Comparison of ENCODE assay signal across 1 cellular context in genomic region chr2:113756088-113757058, GRCh38.
A peak's percentile ranks its signal among the peaks of the same experiment; 100 is the strongest.
TF ChIP-seq lines count a peak whose summit lies in the region.

Gene SLC35F5 (minus strand): TSS chr2:113756642. CDS start chr2:113756409, 233 bp downstream.

TF ChIP-seq in HepG2, 621 proteins besides CTCF, POLR2A, EP300 and RAD21 (continued from another document and continues in another):
- TF ChIP-seq MLX (CRISPR knock-in tag; IDR thresholded peaks at IDR 0.05) (no peak; the same call in 1 of the 2 replicates), ZNF737 (CRISPR knock-in tag; IDR thresholded peaks at IDR 0.05; ENCODE audit: borderline replicate concordance) (no peak; the same call in 1 of the 2 replicates), JDP2 (CRISPR knock-in tag; IDR thresholded peaks at IDR 0.05; ENCODE audit: borderline replicate concordance) (no peak; the same call in 1 of the 2 replicates), ZBTB21 (CRISPR knock-in tag; IDR thresholded peaks at IDR 0.05) (peak; percentile 61), MAZ (IDR thresholded peaks at IDR 0.05; ENCODE audit: borderline replicate concordance, low read depth, low read length) (peak; percentile 75), MAZ (CRISPR knock-in tag; IDR thresholded peaks at IDR 0.05; ENCODE audit: low read depth) (peak; percentile 96), ZMYM2 (CRISPR knock-in tag; IDR thresholded peaks at IDR 0.05) (no peak), ZNF776 (CRISPR knock-in tag; IDR thresholded peaks at IDR 0.05) (peak; percentile 92; the same call in 1 of the 2 replicates), ATAD3A (CRISPR knock-in tag; IDR thresholded peaks at IDR 0.05) (0 out of 2 replicates have a peak, but pooled peaks have one; percentile 47), ZNF232 (CRISPR knock-in tag; IDR thresholded peaks at IDR 0.05; ENCODE audit: borderline replicate concordance) (peak; percentile 92), ETV6 (CRISPR knock-in tag; conservative IDR thresholded peaks at IDR 0.05) (peak; percentile 87; the same call in 1 of the 2 replicates), ZNF280B (CRISPR knock-in tag; IDR thresholded peaks at IDR 0.05; ENCODE audit: borderline replicate concordance) (peak; percentile 99), TAF1 (CRISPR knock-in tag; IDR thresholded peaks at IDR 0.05) (peak; percentile 99), NFIB (CRISPR knock-in tag; IDR thresholded peaks at IDR 0.05; ENCODE audit: borderline replicate concordance) (no peak), IKZF1 (IDR thresholded peaks at IDR 0.05) (no peak), ZZZ3 (CRISPR knock-in tag; IDR thresholded peaks at IDR 0.05; ENCODE audit: borderline replicate concordance) (peak; percentile 91), ZSCAN25 (CRISPR knock-in tag; IDR thresholded peaks at IDR 0.05) (peak; percentile 79; the same call in 1 of the 2 replicates), CREB1 (IDR thresholded peaks at IDR 0.05) (peak; percentile 99), CREB1 (CRISPR knock-in tag; IDR thresholded peaks at IDR 0.05) (peak; percentile 96), ZNF362 (CRISPR knock-in tag; IDR thresholded peaks at IDR 0.05; ENCODE audit: borderline replicate concordance) (no peak; the same call in 1 of the 2 replicates), HNRNPL (IDR thresholded peaks at IDR 0.05; ENCODE audit: low read depth, low read length) (0 out of 2 replicates have a peak, but pooled peaks have one; percentile 58), ARNT (IDR thresholded peaks at IDR 0.05) (no peak), KAT8 (CRISPR knock-in tag; IDR thresholded peaks at IDR 0.05) (peak; percentile 98), ZNF3 (CRISPR knock-in tag; IDR thresholded peaks at IDR 0.05) (no peak), ZNF781 (CRISPR knock-in tag; IDR thresholded peaks at IDR 0.05; ENCODE audit: borderline replicate concordance, not compliant biosample characterization) (peak; percentile 76), ATF5 (CRISPR knock-in tag; IDR thresholded peaks at IDR 0.05; ENCODE audit: low read depth) (peak; percentile 92; the same call in 1 of the 2 replicates), ZNF761 (CRISPR knock-in tag; conservative IDR thresholded peaks at IDR 0.05) (peak; percentile 95), THAP7 (CRISPR knock-in tag; IDR thresholded peaks at IDR 0.05) (peak; percentile 96), HCFC1 (IDR thresholded peaks at IDR 0.05; ENCODE audit: low read depth, low read length) (peak; percentile 78), NFKB2 (CRISPR knock-in tag; IDR thresholded peaks at IDR 0.05; ENCODE audit: borderline replicate concordance) (peak; percentile 82), ZBTB3 (CRISPR knock-in tag; IDR thresholded peaks at IDR 0.05; ENCODE audit: borderline replicate concordance, low read depth) (peak; percentile 93), EZH2 (conservative IDR thresholded peaks at IDR 0.05; ENCODE audit: low read depth, low read length) (no peak), MTA1 (CRISPR knock-in tag; IDR thresholded peaks at IDR 0.05; ENCODE audit: borderline replicate concordance) (peak; percentile 90; the same call in 1 of the 2 replicates), REPIN1 (CRISPR knock-in tag; IDR thresholded peaks at IDR 0.05; ENCODE audit: borderline replicate concordance, low read depth) (no peak; the same call in 1 of the 2 replicates), KDM4B (CRISPR knock-in tag; IDR thresholded peaks at IDR 0.05) (peak; percentile 72; the same call in 1 of the 2 replicates)
- TF ChIP-seq, protein P1, sequence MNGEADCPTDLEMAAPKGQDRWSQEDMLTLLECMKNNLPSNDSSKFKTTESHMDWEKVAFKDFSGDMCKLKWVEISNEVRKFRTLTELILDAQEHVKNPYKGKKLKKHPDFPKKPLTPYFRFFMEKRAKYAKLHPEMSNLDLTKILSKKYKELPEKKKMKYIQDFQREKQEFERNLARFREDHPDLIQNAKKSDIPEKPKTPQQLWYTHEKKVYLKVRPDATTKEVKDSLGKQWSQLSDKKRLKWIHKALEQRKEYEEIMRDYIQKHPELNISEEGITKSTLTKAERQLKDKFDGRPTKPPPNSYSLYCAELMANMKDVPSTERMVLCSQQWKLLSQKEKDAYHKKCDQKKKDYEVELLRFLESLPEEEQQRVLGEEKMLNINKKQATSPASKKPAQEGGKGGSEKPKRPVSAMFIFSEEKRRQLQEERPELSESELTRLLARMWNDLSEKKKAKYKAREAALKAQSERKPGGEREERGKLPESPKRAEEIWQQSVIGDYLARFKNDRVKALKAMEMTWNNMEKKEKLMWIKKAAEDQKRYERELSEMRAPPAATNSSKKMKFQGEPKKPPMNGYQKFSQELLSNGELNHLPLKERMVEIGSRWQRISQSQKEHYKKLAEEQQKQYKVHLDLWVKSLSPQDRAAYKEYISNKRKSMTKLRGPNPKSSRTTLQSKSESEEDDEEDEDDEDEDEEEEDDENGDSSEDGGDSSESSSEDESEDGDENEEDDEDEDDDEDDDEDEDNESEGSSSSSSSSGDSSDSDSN (CRISPR knock-in tag; IDR thresholded peaks at IDR 0.05), result peak; percentile 99
- TF ChIP-seq, protein P2, sequence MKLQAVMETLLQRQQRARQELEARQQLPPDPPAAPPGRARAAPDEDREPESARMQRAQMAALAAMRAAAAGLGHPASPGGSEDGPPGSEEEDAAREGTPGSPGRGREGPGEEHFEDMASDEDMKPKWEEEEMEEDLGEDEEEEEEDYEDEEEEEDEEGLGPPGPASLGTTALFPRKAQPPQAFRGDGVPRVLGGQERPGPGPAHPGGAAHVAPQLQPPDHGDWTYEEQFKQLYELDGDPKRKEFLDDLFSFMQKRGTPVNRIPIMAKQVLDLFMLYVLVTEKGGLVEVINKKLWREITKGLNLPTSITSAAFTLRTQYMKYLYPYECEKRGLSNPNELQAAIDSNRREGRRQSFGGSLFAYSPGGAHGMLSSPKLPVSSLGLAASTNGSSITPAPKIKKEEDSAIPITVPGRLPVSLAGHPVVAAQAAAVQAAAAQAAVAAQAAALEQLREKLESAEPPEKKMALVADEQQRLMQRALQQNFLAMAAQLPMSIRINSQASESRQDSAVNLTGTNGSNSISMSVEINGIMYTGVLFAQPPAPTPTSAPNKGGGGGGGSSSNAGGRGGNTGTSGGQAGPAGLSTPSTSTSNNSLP (IDR thresholded peaks at IDR 0.05; ENCODE audit: low read depth, low read length), result peak; percentile 16; the same call in 1 of the 2 replicates
- TF ChIP-seq, protein P3, sequence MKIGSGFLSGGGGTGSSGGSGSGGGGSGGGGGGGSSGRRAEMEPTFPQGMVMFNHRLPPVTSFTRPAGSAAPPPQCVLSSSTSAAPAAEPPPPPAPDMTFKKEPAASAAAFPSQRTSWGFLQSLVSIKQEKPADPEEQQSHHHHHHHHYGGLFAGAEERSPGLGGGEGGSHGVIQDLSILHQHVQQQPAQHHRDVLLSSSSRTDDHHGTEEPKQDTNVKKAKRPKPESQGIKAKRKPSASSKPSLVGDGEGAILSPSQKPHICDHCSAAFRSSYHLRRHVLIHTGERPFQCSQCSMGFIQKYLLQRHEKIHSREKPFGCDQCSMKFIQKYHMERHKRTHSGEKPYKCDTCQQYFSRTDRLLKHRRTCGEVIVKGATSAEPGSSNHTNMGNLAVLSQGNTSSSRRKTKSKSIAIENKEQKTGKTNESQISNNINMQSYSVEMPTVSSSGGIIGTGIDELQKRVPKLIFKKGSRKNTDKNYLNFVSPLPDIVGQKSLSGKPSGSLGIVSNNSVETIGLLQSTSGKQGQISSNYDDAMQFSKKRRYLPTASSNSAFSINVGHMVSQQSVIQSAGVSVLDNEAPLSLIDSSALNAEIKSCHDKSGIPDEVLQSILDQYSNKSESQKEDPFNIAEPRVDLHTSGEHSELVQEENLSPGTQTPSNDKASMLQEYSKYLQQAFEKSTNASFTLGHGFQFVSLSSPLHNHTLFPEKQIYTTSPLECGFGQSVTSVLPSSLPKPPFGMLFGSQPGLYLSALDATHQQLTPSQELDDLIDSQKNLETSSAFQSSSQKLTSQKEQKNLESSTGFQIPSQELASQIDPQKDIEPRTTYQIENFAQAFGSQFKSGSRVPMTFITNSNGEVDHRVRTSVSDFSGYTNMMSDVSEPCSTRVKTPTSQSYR (CRISPR knock-in tag; IDR thresholded peaks at IDR 0.05; ENCODE audit: borderline replicate concordance), result peak; percentile 88
- TF ChIP-seq, protein P4, sequence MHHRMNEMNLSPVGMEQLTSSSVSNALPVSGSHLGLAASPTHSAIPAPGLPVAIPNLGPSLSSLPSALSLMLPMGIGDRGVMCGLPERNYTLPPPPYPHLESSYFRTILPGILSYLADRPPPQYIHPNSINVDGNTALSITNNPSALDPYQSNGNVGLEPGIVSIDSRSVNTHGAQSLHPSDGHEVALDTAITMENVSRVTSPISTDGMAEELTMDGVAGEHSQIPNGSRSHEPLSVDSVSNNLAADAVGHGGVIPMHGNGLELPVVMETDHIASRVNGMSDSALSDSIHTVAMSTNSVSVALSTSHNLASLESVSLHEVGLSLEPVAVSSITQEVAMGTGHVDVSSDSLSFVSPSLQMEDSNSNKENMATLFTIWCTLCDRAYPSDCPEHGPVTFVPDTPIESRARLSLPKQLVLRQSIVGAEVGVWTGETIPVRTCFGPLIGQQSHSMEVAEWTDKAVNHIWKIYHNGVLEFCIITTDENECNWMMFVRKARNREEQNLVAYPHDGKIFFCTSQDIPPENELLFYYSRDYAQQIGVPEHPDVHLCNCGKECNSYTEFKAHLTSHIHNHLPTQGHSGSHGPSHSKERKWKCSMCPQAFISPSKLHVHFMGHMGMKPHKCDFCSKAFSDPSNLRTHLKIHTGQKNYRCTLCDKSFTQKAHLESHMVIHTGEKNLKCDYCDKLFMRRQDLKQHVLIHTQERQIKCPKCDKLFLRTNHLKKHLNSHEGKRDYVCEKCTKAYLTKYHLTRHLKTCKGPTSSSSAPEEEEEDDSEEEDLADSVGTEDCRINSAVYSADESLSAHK (CRISPR knock-in tag; IDR thresholded peaks at IDR 0.05; ENCODE audit: borderline replicate concordance), result peak; percentile 68; the same call in 1 of the 2 replicates
- TF ChIP-seq, protein P5, sequence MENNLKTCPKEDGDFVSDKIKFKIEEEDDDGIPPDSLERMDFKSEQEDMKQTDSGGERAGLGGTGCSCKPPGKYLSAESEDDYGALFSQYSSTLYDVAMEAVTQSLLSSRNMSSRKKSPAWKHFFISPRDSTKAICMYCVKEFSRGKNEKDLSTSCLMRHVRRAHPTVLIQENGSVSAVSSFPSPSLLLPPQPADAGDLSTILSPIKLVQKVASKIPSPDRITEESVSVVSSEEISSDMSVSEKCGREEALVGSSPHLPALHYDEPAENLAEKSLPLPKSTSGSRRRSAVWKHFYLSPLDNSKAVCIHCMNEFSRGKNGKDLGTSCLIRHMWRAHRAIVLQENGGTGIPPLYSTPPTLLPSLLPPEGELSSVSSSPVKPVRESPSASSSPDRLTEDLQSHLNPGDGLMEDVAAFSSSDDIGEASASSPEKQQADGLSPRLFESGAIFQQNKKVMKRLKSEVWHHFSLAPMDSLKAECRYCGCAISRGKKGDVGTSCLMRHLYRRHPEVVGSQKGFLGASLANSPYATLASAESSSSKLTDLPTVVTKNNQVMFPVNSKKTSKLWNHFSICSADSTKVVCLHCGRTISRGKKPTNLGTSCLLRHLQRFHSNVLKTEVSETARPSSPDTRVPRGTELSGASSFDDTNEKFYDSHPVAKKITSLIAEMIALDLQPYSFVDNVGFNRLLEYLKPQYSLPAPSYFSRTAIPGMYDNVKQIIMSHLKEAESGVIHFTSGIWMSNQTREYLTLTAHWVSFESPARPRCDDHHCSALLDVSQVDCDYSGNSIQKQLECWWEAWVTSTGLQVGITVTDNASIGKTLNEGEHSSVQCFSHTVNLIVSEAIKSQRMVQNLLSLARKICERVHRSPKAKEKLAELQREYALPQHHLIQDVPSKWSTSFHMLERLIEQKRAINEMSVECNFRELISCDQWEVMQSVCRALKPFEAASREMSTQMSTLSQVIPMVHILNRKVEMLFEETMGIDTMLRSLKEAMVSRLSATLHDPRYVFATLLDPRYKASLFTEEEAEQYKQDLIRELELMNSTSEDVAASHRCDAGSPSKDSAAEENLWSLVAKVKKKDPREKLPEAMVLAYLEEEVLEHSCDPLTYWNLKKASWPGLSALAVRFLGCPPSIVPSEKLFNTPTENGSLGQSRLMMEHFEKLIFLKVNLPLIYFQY (CRISPR knock-in tag; IDR thresholded peaks at IDR 0.05; ENCODE audit: borderline replicate concordance), result 0 out of 2 replicates have a peak, but pooled peaks have one; percentile 31
